In genomic region chr11:3933165-3933628, GRCh38 we compare ENCODE assay signal across 1 cellular context.
A peak's percentile ranks its signal among the peaks of the same experiment; 100 is the strongest.
TF ChIP-seq lines count a peak whose summit lies in the region.

No MANE protein-coding gene starts in this region.

TF ChIP-seq in HepG2, 621 proteins besides CTCF, POLR2A, EP300 and RAD21 (continued from another document and continues in another):
- TF ChIP-seq GTF3A (CRISPR knock-in tag; conservative IDR thresholded peaks at IDR 0.05) (no peak), ZNF800 (CRISPR knock-in tag; IDR thresholded peaks at IDR 0.05) (no peak), HOXA3 (CRISPR knock-in tag; IDR thresholded peaks at IDR 0.05) (no peak; the same call in 1 of the 2 replicates), SRSF9 (IDR thresholded peaks at IDR 0.05; ENCODE audit: borderline replicate concordance, insufficient read depth, low read depth, low read length, poor library complexity, severe bottlenecking) (no peak), ZC3H4 (CRISPR knock-in tag; IDR thresholded peaks at IDR 0.05; ENCODE audit: borderline replicate concordance) (no peak), MBD4 (IDR thresholded peaks at IDR 0.05; ENCODE audit: borderline replicate concordance, low read length) (no peak), IRX3 (CRISPR knock-in tag; IDR thresholded peaks at IDR 0.05; ENCODE audit: borderline replicate concordance, low read depth) (no peak), ZNF773 (CRISPR knock-in tag; IDR thresholded peaks at IDR 0.05; ENCODE audit: borderline replicate concordance) (no peak), FIP1L1 (IDR thresholded peaks at IDR 0.05; ENCODE audit: borderline replicate concordance, insufficient read depth, low read depth, low read length) (no peak), ZFYVE20 (CRISPR knock-in tag; IDR thresholded peaks at IDR 0.05; ENCODE audit: borderline replicate concordance, low read depth) (no peak), KLF16 (CRISPR knock-in tag; IDR thresholded peaks at IDR 0.05) (peak in 1 of 2 experiments; percentile 56; a peak in 1 of 4 replicates), MTF1 (CRISPR knock-in tag; IDR thresholded peaks at IDR 0.05) (no peak), HMG20A (CRISPR knock-in tag; IDR thresholded peaks at IDR 0.05; ENCODE audit: borderline replicate concordance) (peak; percentile 71), MAF1 (CRISPR knock-in tag; IDR thresholded peaks at IDR 0.05; ENCODE audit: borderline replicate concordance) (no peak), RNF219 (CRISPR knock-in tag; IDR thresholded peaks at IDR 0.05) (no peak), ZUFSP (CRISPR knock-in tag; IDR thresholded peaks at IDR 0.05; ENCODE audit: borderline replicate concordance) (no peak), KLF13 (CRISPR knock-in tag; IDR thresholded peaks at IDR 0.05) (no peak), KDM2A (CRISPR knock-in tag; IDR thresholded peaks at IDR 0.05; ENCODE audit: borderline replicate concordance, low read depth) (no peak), IKZF5 (CRISPR knock-in tag; IDR thresholded peaks at IDR 0.05) (peak; percentile 50), U2AF1 (optimal IDR thresholded peaks at IDR 0.05; ENCODE audit: low read depth, low read length) (no peak), ZNF136 (CRISPR knock-in tag; IDR thresholded peaks at IDR 0.05; ENCODE audit: low read depth) (no peak), ZNF556 (CRISPR knock-in tag; IDR thresholded peaks at IDR 0.05; ENCODE audit: borderline replicate concordance) (no peak), TBL1XR1 (IDR thresholded peaks at IDR 0.05; ENCODE audit: borderline replicate concordance, low read length, partially characterized antibody) (peak; percentile 14), ZNF687 (CRISPR knock-in tag; IDR thresholded peaks at IDR 0.05) (no peak), AKAP8 (CRISPR knock-in tag; IDR thresholded peaks at IDR 0.05) (no peak), ZNF281 (CRISPR knock-in tag; IDR thresholded peaks at IDR 0.05; ENCODE audit: borderline replicate concordance) (peak; percentile 21; the same call in 1 of the 2 replicates), ZFY (CRISPR knock-in tag; IDR thresholded peaks at IDR 0.05) (peak; percentile 36; the same call in 1 of the 2 replicates), ZNF674 (CRISPR knock-in tag; IDR thresholded peaks at IDR 0.05; ENCODE audit: low read depth) (no peak), ATF1 (CRISPR knock-in tag; IDR thresholded peaks at IDR 0.05) (0 out of 2 replicates have a peak, but pooled peaks have one; percentile 30), SP2 (CRISPR knock-in tag; IDR thresholded peaks at IDR 0.05) (no peak), ISL2 (CRISPR knock-in tag; IDR thresholded peaks at IDR 0.05) (peak; percentile 61), TBX3 (IDR thresholded peaks at IDR 0.05; ENCODE audit: borderline replicate concordance) (no peak), JUND (CRISPR knock-in tag; IDR thresholded peaks at IDR 0.05) (no peak), ASH2L (IDR thresholded peaks at IDR 0.05; ENCODE audit: insufficient read length, low read depth, low read length) (peak; percentile 86), MTF2 (CRISPR knock-in tag; IDR thresholded peaks at IDR 0.05; ENCODE audit: borderline replicate concordance) (no peak), ZBTB43 (CRISPR knock-in tag; conservative IDR thresholded peaks at IDR 0.05) (peak; percentile 79), ZNF605 (CRISPR knock-in tag; IDR thresholded peaks at IDR 0.05) (no peak), HMG20B (CRISPR knock-in tag; conservative IDR thresholded peaks at IDR 0.05) (no peak), ZNF619 (CRISPR knock-in tag; IDR thresholded peaks at IDR 0.05) (no peak), ZSCAN12 (CRISPR knock-in tag; IDR thresholded peaks at IDR 0.05) (no peak), PAX8 (CRISPR knock-in tag; IDR thresholded peaks at IDR 0.05; ENCODE audit: borderline replicate concordance) (no peak), BORCS8-MEF2B (CRISPR knock-in tag; IDR thresholded peaks at IDR 0.05) (no peak), POLR2G (IDR thresholded peaks at IDR 0.05; ENCODE audit: low read depth, low read length) (no peak), NFKBIZ (CRISPR knock-in tag; IDR thresholded peaks at IDR 0.05) (no peak), LRRFIP1 (CRISPR knock-in tag; conservative IDR thresholded peaks at IDR 0.05) (no peak), ZNF3 (CRISPR knock-in tag; IDR thresholded peaks at IDR 0.05) (no peak; the same call in 1 of the 2 replicates), ZFP36L2 (CRISPR knock-in tag; IDR thresholded peaks at IDR 0.05) (no peak), ZNF432 (CRISPR knock-in tag; IDR thresholded peaks at IDR 0.05; ENCODE audit: borderline replicate concordance) (no peak), TOE1 (CRISPR knock-in tag; IDR thresholded peaks at IDR 0.05) (no peak), HCFC1 (IDR thresholded peaks at IDR 0.05; ENCODE audit: low read depth, low read length) (no peak), KAT2B (IDR thresholded peaks at IDR 0.05; ENCODE audit: borderline replicate concordance, low read depth, low read length) (no peak)
